ENCODE assay signal across 24 cellular contexts in genomic region chr18:37306420-37306819, GRCh38.
"Had no signal": no experiment of that assay in that cellular context is flagged by ENCODE, and none has a peak within 500 bp of the region (broad histone marks: within the 10 kb centered on the region; RNA-seq: fewer than 3 reads in every experiment).

No MANE protein-coding gene starts in this region.

- DNase-seq: effector CD8-positive, alpha-beta T cell; endodermal cell; foreskin fibroblast; heart left ventricle; kidney; natural killer cell; ovary; posterior cingulate gyrus; psoas muscle; right cardiac atrium; sigmoid colon; stimulated activated CD4-positive, alpha-beta T cell treated with anti-CD3 and anti-CD28 coated beads, Interleukin-2, amount 100 ng/mL, for 24 hours; stimulated activated CD4-positive, alpha-beta T cell treated with anti-CD3 and anti-CD28 coated beads, Interleukin-4, amount 100 ng/mL, for 24 hours; stimulated activated naive CD4-positive, alpha-beta T cell treated with Interleukin-2 at 50 U/mL for 16 hours; stomach; tibial artery; upper lobe of left lung had no signal

- H3K4me3 ChIP-seq: gastroesophageal sphincter, heart left ventricle, hepatocyte, lung, ovary, psoas muscle, sigmoid colon, stomach, tibial artery, upper lobe of left lung had no signal

- H3K27ac ChIP-seq: epithelial cell of prostate, gastroesophageal sphincter, heart left ventricle, hepatocyte, ovary, psoas muscle, sigmoid colon, stomach, tibial artery, upper lobe of left lung had no signal

- H3K4me1 ChIP-seq: gastroesophageal sphincter, heart left ventricle, psoas muscle, sigmoid colon, stomach, tibial artery, upper lobe of left lung had no signal

- H3K27me3 ChIP-seq: gastroesophageal sphincter, heart left ventricle, hepatocyte, ovary, sigmoid colon, stomach, tibial artery, upper lobe of left lung had no signal

- H3K4me2 ChIP-seq: hepatocyte had no signal

- H3K9me3 ChIP-seq: gastroesophageal sphincter, heart left ventricle, ovary, psoas muscle, sigmoid colon, stomach, tibial artery, upper lobe of left lung had no signal

- ATAC-seq: esophagus mucosa; gastroesophageal sphincter; heart left ventricle; left lobe of liver; natural killer cell; psoas muscle; right cardiac atrium; stimulated activated effector memory CD8-positive, alpha-beta T cell treated with anti-CD3 and anti-CD28 coated beads, Interleukin-12 subunit alpha, Interleukin-12 subunit beta, amount 100 ng/mL, for 72 hours had no signal

- H3K36me3 ChIP-seq: gastroesophageal sphincter, heart left ventricle, ovary, sigmoid colon, stomach, tibial artery, upper lobe of left lung had no signal

- H2AFZ ChIP-seq: hepatocyte had no signal
